In the genomic region with DNA sequence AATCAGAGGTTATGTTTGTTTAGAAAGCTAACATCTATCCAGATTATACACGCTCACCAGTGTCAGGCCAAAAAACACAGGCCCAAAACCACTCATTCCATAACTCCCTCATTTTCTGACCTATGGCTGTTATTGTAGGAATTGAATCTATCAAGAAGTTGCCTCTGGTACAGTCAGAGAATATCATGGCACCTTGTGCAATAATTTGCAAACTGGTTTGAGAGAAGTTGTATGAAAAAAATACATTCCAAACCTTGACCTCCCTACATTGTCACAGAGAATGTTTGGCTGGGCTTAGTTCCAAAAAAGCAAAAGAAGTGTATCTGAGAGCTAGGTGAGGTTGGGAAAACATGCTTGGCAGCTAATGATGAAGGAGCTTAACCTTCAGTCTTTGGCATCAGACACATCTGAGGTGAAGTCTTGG, we compare ENCODE assay signal across 15 cellular contexts.
A peak's percentile ranks its signal among the peaks of the same experiment; 100 is the strongest.
DNase-seq lines count a peak whose midpoint lies in the region; ATAC-seq, FAIRE-seq and TF ChIP-seq lines count a peak whose summit lies in the region.
"Had no signal": no experiment of that assay in that cellular context is flagged by ENCODE, and none has a peak within 500 bp of the region (broad histone marks: within the 10 kb centered on the region; RNA-seq: fewer than 3 reads in every experiment).

No MANE protein-coding gene starts in this region.

- H3K9ac ChIP-seq in astrocyte (ENCODE audit: low read length) = no peak overlapping the region
- H3K9ac ChIP-seq: KMS-11 had no signal

- no peaks in the 10 kb centered on the region for H3K4me1 ChIP-seq in astrocyte (ENCODE audit: insufficient read depth, low read length)
- H3K4me1 ChIP-seq: stomach had no signal

- H3K36me3 ChIP-seq in astrocyte (ENCODE audit: insufficient read depth, low read length) = no peaks in the 10 kb centered on the region
- H3K36me3 ChIP-seq: stomach had no signal

- H3K79me2 ChIP-seq in astrocyte (ENCODE audit: insufficient read depth, low read length) = no peaks in the 10 kb centered on the region

- peak overlapping the region; percentile 10 for H3K4me2 ChIP-seq in astrocyte (ENCODE audit: low read length)

- H2AFZ ChIP-seq in astrocyte (ENCODE audit: low read depth, low read length) = no peak overlapping the region

- no peaks in the 10 kb centered on the region for H3K27me3 Mint-ChIP-seq in astrocyte (ENCODE audit: low read depth, unreplicated experiment)
- no peaks in the 10 kb centered on the region for H3K27me3 Mint-ChIP-seq in stimulated activated naive CD8-positive, alpha-beta T cell treated with anti-CD3 and anti-CD28 coated beads, Interleukin-15, amount 100 ng/mL, for 72 hours
- H3K27me3 Mint-ChIP-seq: activated naive CD4-positive, alpha-beta T cell treated with anti-CD3 and anti-CD28 coated beads, Interleukin-2, amount 50 U/mL, for 24 hours; CD4-positive, alpha-beta T cell had no signal

- no peak overlapping the region for H3K27ac Mint-ChIP-seq in astrocyte (ENCODE audit: unreplicated experiment)
- no peak overlapping the region for H3K27ac Mint-ChIP-seq in stimulated activated naive CD8-positive, alpha-beta T cell treated with anti-CD3 and anti-CD28 coated beads, Interleukin-15, amount 100 ng/mL, for 72 hours
- no peak overlapping the region for H3K27ac Mint-ChIP-seq in activated naive CD4-positive, alpha-beta T cell treated with anti-CD3 and anti-CD28 coated beads, Interleukin-2, amount 50 U/mL, for 72 hours
- H3K27ac Mint-ChIP-seq: activated naive CD4-positive, alpha-beta T cell treated with anti-CD3 and anti-CD28 coated beads, Interleukin-2, amount 50 U/mL, for 24 hours; CD4-positive, alpha-beta T cell; nephron progenitor cell had no signal

- no peak overlapping the region for H3K4me3 ChIP-seq in astrocyte (ENCODE audit: insufficient read depth, low read depth, low read length)
- no peak overlapping the region for H3K4me3 ChIP-seq in retinal pigment epithelial cell (ENCODE audit: low read length)
- H3K4me3 ChIP-seq: coronary artery, stomach had no signal

- no peak overlapping the region for H3K4me3 Mint-ChIP-seq in astrocyte (ENCODE audit: unreplicated experiment)
- no peak overlapping the region for H3K4me3 Mint-ChIP-seq in stimulated activated naive CD8-positive, alpha-beta T cell treated with anti-CD3 and anti-CD28 coated beads, Interleukin-15, amount 100 ng/mL, for 72 hours
- H3K4me3 Mint-ChIP-seq: activated naive CD4-positive, alpha-beta T cell treated with anti-CD3 and anti-CD28 coated beads, Interleukin-2, amount 50 U/mL, for 24 hours; CD4-positive, alpha-beta T cell; nephron progenitor cell had no signal

- H3K9me3 Mint-ChIP-seq in astrocyte (ENCODE audit: unreplicated experiment) = no peaks in the 10 kb centered on the region
- no peaks in the 10 kb centered on the region for H3K9me3 Mint-ChIP-seq in stimulated activated naive CD8-positive, alpha-beta T cell treated with anti-CD3 and anti-CD28 coated beads, Interleukin-15, amount 100 ng/mL, for 72 hours
- no peaks in the 10 kb centered on the region for H3K9me3 Mint-ChIP-seq in activated naive CD4-positive, alpha-beta T cell treated with anti-CD3 and anti-CD28 coated beads, Interleukin-2, amount 50 U/mL, for 72 hours

- H3K27me3 ChIP-seq in astrocyte (ENCODE audit: insufficient read depth, low read length) = no peaks in the 10 kb centered on the region
- H3K27me3 ChIP-seq: stomach had no signal

- no peak for FAIRE-seq in astrocyte (lab: Jason Lieb, UNC)

- ATAC-seq in stimulated activated naive CD8-positive, alpha-beta T cell treated with anti-CD3 and anti-CD28 coated beads, Interleukin-15, amount 100 ng/mL, for 72 hours = no peak
- no peak for ATAC-seq in activated naive CD4-positive, alpha-beta T cell treated with anti-CD3 and anti-CD28 coated beads, Interleukin-2, amount 50 U/mL, for 72 hours

- no peaks in the 10 kb centered on the region for H3K36me3 Mint-ChIP-seq in astrocyte (ENCODE audit: low read depth, unreplicated experiment)
- no peaks in the 10 kb centered on the region for H3K36me3 Mint-ChIP-seq in activated naive CD4-positive, alpha-beta T cell treated with anti-CD3 and anti-CD28 coated beads, Interleukin-2, amount 50 U/mL, for 72 hours
- H3K36me3 Mint-ChIP-seq: activated naive CD4-positive, alpha-beta T cell treated with anti-CD3 and anti-CD28 coated beads, Interleukin-2, amount 50 U/mL, for 24 hours had no signal

- H3K9me3 ChIP-seq in astrocyte (ENCODE audit: insufficient read depth, low read depth, low read length) = no peaks in the 10 kb centered on the region
- H3K9me3 ChIP-seq: stomach had no signal

- H3K27ac ChIP-seq in astrocyte (ENCODE audit: low read depth, low read length) = no peak overlapping the region
- H3K27ac ChIP-seq: coronary artery, KMS-11, stomach had no signal

- DNase-seq in HS-27A (ENCODE audit: low read depth) = peak; percentile 11
- DNase-seq in astrocyte (ENCODE audit: low read depth) = peak; percentile 96
- DNase-seq in fibroblast of the conjunctiva (ENCODE audit: low read depth) = peak; percentile 30
- peak; percentile 54 for DNase-seq in retinal pigment epithelial cell (ENCODE audit: low read depth)
- DNase-seq in activated CD4-positive, alpha-beta T cell treated with anti-CD3 and anti-CD28 coated beads for 1 hour = no peak
- DNase-seq in stimulated activated naive CD8-positive, alpha-beta T cell treated with anti-CD3 and anti-CD28 coated beads, Interleukin-15, amount 100 ng/mL, for 72 hours = no peak
- no peak for DNase-seq in activated naive CD4-positive, alpha-beta T cell treated with anti-CD3 and anti-CD28 coated beads, Interleukin-2, amount 50 U/mL, for 72 hours (ENCODE audit: low spot score in 2 of 2)
- DNase-seq: CD4-positive, alpha-beta T cell; left cardiac atrium; NCI-H2081 treated with DMSO at 0.1 percent for 48 hours; nephron progenitor cell; stomach had no signal

- H4K20me1 ChIP-seq in astrocyte (ENCODE audit: insufficient read depth, low read length) = no peaks in the 10 kb centered on the region

- peaks cover 6% of the 10 kb centered on the region for H3K4me1 Mint-ChIP-seq in astrocyte (ENCODE audit: low read depth, unreplicated experiment)
- no peaks in the 10 kb centered on the region for H3K4me1 Mint-ChIP-seq in stimulated activated naive CD8-positive, alpha-beta T cell treated with anti-CD3 and anti-CD28 coated beads, Interleukin-15, amount 100 ng/mL, for 72 hours
- H3K4me1 Mint-ChIP-seq: activated naive CD4-positive, alpha-beta T cell treated with anti-CD3 and anti-CD28 coated beads, Interleukin-2, amount 50 U/mL, for 24 hours had no signal

- TF ChIP-seq CTCF in astrocyte (IDR thresholded peaks at IDR 0.05; ENCODE audit: insufficient read depth, low read depth, low read length) = no peak
- no peak for TF ChIP-seq CTCF in retinal pigment epithelial cell (conservative IDR thresholded peaks at IDR 0.05; ENCODE audit: low read depth, low read length)

Comparison
In these comparisons a context has a peak if more than half of its experiments do, and no peak if none do; other contexts are left out.
1. DNase-seq: peak in HS-27A (single experiment), astrocyte (single experiment), fibroblast of the conjunctiva (single experiment) and retinal pigment epithelial cell (single experiment); none in activated CD4-positive, alpha-beta T cell treated with anti-CD3 and anti-CD28 coated beads for 1 hour (single experiment), stimulated activated naive CD8-positive, alpha-beta T cell treated with anti-CD3 and anti-CD28 coated beads, Interleukin-15, amount 100 ng/mL, for 72 hours (0 of 2) and activated naive CD4-positive, alpha-beta T cell treated with anti-CD3 and anti-CD28 coated beads, Interleukin-2, amount 50 U/mL, for 72 hours (0 of 2).